ENCODE assay signal across 1 cellular context in the genomic region with DNA sequence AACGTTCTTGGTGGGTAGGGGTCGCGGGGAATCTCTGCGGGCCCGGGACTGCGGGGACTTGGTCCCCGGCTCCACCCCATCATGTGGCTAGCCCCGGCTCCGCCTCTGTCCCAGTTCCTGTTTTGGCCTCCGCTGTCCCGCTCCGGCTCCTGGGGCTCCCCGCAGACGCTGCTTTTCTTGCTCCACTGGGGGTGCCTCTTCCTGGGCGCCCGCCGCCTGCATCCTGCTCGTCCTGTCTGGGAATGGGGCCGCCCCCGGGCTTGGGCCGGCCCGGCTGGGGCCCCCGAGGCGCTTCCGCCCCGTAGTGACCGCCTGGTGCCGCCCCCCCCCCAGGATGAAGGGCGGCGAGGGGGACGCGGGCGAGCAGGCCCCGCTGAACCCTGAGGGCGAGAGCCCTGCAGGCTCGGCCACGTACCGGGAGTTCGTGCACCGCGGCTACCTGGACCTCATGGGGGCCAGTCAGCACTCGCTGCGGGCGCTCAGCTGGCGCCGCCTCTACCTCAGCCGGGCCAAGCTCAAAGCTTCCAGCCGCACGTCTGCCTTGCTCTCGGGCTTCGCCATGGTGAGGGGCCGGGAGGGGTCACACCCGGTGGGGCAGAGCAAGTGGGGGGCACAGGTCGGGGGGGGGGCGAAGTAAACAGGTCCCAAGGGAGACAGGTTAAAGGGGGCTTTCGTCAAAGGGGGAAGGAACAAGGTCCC.
TF ChIP-seq lines count a peak whose summit lies in the region.

A gene (plus strand): TSS at position 113 of the 699 bp plus-strand sequence. CDS start 222 bp downstream, at position 335.

TF ChIP-seq in HepG2, 621 proteins besides CTCF, POLR2A, EP300 and RAD21 (continued from another document and continues in another):
- TF ChIP-seq, protein P1, sequence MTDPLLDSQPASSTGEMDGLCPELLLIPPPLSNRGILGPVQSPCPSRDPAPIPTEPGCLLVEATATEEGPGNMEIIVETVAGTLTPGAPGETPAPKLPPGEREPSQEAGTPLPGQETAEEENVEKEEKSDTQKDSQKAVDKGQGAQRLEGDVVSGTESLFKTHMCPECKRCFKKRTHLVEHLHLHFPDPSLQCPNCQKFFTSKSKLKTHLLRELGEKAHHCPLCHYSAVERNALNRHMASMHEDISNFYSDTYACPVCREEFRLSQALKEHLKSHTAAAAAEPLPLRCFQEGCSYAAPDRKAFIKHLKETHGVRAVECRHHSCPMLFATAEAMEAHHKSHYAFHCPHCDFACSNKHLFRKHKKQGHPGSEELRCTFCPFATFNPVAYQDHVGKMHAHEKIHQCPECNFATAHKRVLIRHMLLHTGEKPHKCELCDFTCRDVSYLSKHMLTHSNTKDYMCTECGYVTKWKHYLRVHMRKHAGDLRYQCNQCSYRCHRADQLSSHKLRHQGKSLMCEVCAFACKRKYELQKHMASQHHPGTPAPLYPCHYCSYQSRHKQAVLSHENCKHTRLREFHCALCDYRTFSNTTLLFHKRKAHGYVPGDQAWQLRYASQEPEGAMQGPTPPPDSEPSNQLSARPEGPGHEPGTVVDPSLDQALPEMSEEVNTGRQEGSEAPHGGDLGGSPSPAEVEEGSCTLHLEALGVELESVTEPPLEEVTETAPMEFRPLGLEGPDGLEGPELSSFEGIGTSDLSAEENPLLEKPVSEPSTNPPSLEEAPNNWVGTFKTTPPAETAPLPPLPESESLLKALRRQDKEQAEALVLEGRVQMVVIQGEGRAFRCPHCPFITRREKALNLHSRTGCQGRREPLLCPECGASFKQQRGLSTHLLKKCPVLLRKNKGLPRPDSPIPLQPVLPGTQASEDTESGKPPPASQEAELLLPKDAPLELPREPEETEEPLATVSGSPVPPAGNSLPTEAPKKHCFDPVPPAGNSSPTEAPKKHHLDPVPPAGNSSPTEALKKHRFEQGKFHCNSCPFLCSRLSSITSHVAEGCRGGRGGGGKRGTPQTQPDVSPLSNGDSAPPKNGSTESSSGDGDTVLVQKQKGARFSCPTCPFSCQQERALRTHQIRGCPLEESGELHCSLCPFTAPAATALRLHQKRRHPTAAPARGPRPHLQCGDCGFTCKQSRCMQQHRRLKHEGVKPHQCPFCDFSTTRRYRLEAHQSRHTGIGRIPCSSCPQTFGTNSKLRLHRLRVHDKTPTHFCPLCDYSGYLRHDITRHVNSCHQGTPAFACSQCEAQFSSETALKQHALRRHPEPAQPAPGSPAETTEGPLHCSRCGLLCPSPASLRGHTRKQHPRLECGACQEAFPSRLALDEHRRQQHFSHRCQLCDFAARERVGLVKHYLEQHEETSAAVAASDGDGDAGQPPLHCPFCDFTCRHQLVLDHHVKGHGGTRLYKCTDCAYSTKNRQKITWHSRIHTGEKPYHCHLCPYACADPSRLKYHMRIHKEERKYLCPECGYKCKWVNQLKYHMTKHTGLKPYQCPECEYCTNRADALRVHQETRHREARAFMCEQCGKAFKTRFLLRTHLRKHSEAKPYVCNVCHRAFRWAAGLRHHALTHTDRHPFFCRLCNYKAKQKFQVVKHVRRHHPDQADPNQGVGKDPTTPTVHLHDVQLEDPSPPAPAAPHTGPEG (CRISPR knock-in tag; IDR thresholded peaks at IDR 0.05) = peak; percentile 87
- TF ChIP-seq, protein P2, sequence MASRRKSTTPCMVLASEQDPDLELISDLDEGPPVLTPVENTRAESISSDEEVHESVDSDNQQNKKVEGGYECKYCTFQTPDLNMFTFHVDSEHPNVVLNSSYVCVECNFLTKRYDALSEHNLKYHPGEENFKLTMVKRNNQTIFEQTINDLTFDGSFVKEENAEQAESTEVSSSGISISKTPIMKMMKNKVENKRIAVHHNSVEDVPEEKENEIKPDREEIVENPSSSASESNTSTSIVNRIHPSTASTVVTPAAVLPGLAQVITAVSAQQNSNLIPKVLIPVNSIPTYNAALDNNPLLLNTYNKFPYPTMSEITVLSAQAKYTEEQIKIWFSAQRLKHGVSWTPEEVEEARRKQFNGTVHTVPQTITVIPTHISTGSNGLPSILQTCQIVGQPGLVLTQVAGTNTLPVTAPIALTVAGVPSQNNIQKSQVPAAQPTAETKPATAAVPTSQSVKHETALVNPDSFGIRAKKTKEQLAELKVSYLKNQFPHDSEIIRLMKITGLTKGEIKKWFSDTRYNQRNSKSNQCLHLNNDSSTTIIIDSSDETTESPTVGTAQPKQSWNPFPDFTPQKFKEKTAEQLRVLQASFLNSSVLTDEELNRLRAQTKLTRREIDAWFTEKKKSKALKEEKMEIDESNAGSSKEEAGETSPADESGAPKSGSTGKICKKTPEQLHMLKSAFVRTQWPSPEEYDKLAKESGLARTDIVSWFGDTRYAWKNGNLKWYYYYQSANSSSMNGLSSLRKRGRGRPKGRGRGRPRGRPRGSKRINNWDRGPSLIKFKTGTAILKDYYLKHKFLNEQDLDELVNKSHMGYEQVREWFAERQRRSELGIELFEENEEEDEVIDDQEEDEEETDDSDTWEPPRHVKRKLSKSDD (CRISPR knock-in tag; IDR thresholded peaks at IDR 0.05; ENCODE audit: low read depth) = peak; percentile 62; the same call in 1 of the 2 replicates
- TF ChIP-seq ZNF232 (CRISPR knock-in tag; IDR thresholded peaks at IDR 0.05; ENCODE audit: borderline replicate concordance) = peak; percentile 66
- TF ChIP-seq KMT2A (CRISPR knock-in tag; IDR thresholded peaks at IDR 0.05) = no peak
- peak; percentile 11; the same call in 1 of the 2 replicates for TF ChIP-seq THAP11 (CRISPR knock-in tag; IDR thresholded peaks at IDR 0.05)
- TF ChIP-seq ZNF441 (CRISPR knock-in tag; IDR thresholded peaks at IDR 0.05; ENCODE audit: borderline replicate concordance) = peak; percentile 76; the same call in 1 of the 2 replicates
- TF ChIP-seq NR1H2 (CRISPR knock-in tag; IDR thresholded peaks at IDR 0.05; ENCODE audit: borderline replicate concordance, low read depth) = no peak
- peak; percentile 71 for TF ChIP-seq YEATS4 (CRISPR knock-in tag; IDR thresholded peaks at IDR 0.05; ENCODE audit: borderline replicate concordance)
- TF ChIP-seq, protein P3, sequence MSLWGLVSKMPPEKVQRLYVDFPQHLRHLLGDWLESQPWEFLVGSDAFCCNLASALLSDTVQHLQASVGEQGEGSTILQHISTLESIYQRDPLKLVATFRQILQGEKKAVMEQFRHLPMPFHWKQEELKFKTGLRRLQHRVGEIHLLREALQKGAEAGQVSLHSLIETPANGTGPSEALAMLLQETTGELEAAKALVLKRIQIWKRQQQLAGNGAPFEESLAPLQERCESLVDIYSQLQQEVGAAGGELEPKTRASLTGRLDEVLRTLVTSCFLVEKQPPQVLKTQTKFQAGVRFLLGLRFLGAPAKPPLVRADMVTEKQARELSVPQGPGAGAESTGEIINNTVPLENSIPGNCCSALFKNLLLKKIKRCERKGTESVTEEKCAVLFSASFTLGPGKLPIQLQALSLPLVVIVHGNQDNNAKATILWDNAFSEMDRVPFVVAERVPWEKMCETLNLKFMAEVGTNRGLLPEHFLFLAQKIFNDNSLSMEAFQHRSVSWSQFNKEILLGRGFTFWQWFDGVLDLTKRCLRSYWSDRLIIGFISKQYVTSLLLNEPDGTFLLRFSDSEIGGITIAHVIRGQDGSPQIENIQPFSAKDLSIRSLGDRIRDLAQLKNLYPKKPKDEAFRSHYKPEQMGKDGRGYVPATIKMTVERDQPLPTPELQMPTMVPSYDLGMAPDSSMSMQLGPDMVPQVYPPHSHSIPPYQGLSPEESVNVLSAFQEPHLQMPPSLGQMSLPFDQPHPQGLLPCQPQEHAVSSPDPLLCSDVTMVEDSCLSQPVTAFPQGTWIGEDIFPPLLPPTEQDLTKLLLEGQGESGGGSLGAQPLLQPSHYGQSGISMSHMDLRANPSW (CRISPR knock-in tag; IDR thresholded peaks at IDR 0.05; ENCODE audit: borderline replicate concordance) = peak; percentile 78; the same call in 1 of the 2 replicates
- TF ChIP-seq ONECUT2 (CRISPR knock-in tag; IDR thresholded peaks at IDR 0.05) = 0 out of 2 replicates have a peak, but pooled peaks have one; percentile 15
- TF ChIP-seq, protein P4, sequence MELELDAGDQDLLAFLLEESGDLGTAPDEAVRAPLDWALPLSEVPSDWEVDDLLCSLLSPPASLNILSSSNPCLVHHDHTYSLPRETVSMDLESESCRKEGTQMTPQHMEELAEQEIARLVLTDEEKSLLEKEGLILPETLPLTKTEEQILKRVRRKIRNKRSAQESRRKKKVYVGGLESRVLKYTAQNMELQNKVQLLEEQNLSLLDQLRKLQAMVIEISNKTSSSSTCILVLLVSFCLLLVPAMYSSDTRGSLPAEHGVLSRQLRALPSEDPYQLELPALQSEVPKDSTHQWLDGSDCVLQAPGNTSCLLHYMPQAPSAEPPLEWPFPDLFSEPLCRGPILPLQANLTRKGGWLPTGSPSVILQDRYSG (CRISPR knock-in tag; IDR thresholded peaks at IDR 0.05) = 0 out of 2 replicates have a peak, but pooled peaks have one; percentile 30
- TF ChIP-seq ZNF724P (CRISPR knock-in tag; IDR thresholded peaks at IDR 0.05; ENCODE audit: borderline replicate concordance) = peak; percentile 70; the same call in 1 of the 2 replicates
- TF ChIP-seq ZNF101 (CRISPR knock-in tag; IDR thresholded peaks at IDR 0.05; ENCODE audit: borderline replicate concordance, low read depth) = no peak
- TF ChIP-seq, protein P5, sequence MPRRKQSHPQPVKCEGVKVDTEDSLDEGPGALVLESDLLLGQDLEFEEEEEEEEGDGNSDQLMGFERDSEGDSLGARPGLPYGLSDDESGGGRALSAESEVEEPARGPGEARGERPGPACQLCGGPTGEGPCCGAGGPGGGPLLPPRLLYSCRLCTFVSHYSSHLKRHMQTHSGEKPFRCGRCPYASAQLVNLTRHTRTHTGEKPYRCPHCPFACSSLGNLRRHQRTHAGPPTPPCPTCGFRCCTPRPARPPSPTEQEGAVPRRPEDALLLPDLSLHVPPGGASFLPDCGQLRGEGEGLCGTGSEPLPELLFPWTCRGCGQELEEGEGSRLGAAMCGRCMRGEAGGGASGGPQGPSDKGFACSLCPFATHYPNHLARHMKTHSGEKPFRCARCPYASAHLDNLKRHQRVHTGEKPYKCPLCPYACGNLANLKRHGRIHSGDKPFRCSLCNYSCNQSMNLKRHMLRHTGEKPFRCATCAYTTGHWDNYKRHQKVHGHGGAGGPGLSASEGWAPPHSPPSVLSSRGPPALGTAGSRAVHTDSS (CRISPR knock-in tag; conservative IDR thresholded peaks at IDR 0.05) = no peak; the same call in 1 of the 2 replicates
- TF ChIP-seq BRCA1 (CRISPR knock-in tag; IDR thresholded peaks at IDR 0.05) = no peak
- no peak; the same call in 1 of the 2 replicates for TF ChIP-seq ZNF333 (CRISPR knock-in tag; IDR thresholded peaks at IDR 0.05; ENCODE audit: borderline replicate concordance)
- no peak for TF ChIP-seq MEIS1 (CRISPR knock-in tag; IDR thresholded peaks at IDR 0.05; ENCODE audit: borderline replicate concordance)
- peak; percentile 56; the same call in 1 of the 2 replicates for TF ChIP-seq ETV5 (CRISPR knock-in tag; IDR thresholded peaks at IDR 0.05; ENCODE audit: borderline replicate concordance)
- TF ChIP-seq ZNF672 (CRISPR knock-in tag; IDR thresholded peaks at IDR 0.05) = no peak
- TF ChIP-seq, protein P6, sequence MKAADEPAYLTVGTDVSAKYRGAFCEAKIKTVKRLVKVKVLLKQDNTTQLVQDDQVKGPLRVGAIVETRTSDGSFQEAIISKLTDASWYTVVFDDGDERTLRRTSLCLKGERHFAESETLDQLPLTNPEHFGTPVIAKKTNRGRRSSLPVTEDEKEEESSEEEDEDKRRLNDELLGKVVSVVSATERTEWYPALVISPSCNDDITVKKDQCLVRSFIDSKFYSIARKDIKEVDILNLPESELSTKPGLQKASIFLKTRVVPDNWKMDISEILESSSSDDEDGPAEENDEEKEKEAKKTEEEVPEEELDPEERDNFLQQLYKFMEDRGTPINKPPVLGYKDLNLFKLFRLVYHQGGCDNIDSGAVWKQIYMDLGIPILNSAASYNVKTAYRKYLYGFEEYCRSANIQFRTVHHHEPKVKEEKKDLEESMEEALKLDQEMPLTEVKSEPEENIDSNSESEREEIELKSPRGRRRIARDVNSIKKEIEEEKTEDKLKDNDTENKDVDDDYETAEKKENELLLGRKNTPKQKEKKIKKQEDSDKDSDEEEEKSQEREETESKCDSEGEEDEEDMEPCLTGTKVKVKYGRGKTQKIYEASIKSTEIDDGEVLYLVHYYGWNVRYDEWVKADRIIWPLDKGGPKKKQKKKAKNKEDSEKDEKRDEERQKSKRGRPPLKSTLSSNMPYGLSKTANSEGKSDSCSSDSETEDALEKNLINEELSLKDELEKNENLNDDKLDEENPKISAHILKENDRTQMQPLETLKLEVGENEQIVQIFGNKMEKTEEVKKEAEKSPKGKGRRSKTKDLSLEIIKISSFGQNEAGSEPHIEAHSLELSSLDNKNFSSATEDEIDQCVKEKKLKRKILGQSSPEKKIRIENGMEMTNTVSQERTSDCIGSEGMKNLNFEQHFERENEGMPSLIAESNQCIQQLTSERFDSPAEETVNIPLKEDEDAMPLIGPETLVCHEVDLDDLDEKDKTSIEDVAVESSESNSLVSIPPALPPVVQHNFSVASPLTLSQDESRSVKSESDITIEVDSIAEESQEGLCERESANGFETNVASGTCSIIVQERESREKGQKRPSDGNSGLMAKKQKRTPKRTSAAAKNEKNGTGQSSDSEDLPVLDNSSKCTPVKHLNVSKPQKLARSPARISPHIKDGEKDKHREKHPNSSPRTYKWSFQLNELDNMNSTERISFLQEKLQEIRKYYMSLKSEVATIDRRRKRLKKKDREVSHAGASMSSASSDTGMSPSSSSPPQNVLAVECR (CRISPR knock-in tag; IDR thresholded peaks at IDR 0.05; ENCODE audit: borderline replicate concordance) = peak; percentile 45; the same call in 1 of the 2 replicates
- peak; percentile 71; the same call in 1 of the 2 replicates for TF ChIP-seq KLF6 (CRISPR knock-in tag; IDR thresholded peaks at IDR 0.05)
- no peak for TF ChIP-seq ZC3H4 (CRISPR knock-in tag; IDR thresholded peaks at IDR 0.05; ENCODE audit: borderline replicate concordance)
- TF ChIP-seq, protein P7, sequence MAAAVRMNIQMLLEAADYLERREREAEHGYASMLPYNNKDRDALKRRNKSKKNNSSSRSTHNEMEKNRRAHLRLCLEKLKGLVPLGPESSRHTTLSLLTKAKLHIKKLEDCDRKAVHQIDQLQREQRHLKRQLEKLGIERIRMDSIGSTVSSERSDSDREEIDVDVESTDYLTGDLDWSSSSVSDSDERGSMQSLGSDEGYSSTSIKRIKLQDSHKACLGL (CRISPR knock-in tag; IDR thresholded peaks at IDR 0.05) = no peak
- 0 out of 2 replicates have a peak, but pooled peaks have one; percentile 31 for TF ChIP-seq ZNF703 (CRISPR knock-in tag; IDR thresholded peaks at IDR 0.05; ENCODE audit: borderline replicate concordance)
- TF ChIP-seq ARNTL (CRISPR knock-in tag; IDR thresholded peaks at IDR 0.05) = peak; percentile 25; the same call in 1 of the 2 replicates
- TF ChIP-seq ELF3 (CRISPR knock-in tag; IDR thresholded peaks at IDR 0.05) = 0 out of 2 replicates have a peak, but pooled peaks have one; percentile 37
- no peak for TF ChIP-seq NFKBIZ (CRISPR knock-in tag; IDR thresholded peaks at IDR 0.05)
- TF ChIP-seq TSC22D2 (CRISPR knock-in tag; IDR thresholded peaks at IDR 0.05; ENCODE audit: borderline replicate concordance) = no peak
- TF ChIP-seq BRD4 (CRISPR knock-in tag; IDR thresholded peaks at IDR 0.05) = peak; percentile 76; the same call in 1 of the 2 replicates
- TF ChIP-seq ZNF605 (CRISPR knock-in tag; IDR thresholded peaks at IDR 0.05) = 0 out of 2 replicates have a peak, but pooled peaks have one; percentile 4
- TF ChIP-seq, protein P8, sequence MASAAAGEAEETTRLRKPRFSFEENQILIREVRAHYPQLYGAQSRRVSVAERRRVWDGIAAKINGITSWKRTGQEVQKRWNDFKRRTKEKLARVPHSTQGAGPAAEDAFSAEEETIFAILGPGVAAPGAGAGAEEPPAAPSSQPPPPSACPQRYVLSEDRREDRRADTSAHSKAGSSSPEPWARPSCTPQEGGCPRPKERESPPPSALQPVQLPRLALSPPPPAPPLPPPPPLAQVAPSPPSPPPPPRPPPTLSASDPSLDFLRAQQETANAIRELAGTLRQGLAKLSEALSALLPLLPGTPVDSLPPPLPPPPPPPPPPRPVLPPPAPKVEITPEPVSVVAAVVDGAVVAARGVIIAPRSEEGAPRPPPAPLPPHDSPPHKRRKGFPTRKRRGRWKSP (CRISPR knock-in tag; IDR thresholded peaks at IDR 0.05) = 0 out of 2 replicates have a peak, but pooled peaks have one; percentile 12
- peak; percentile 88 for TF ChIP-seq ZFY (CRISPR knock-in tag; IDR thresholded peaks at IDR 0.05)
- TF ChIP-seq ZNF777 (CRISPR knock-in tag; IDR thresholded peaks at IDR 0.05) = no peak
